21 cellular contexts compared by ENCODE assay signal in the genomic region with DNA sequence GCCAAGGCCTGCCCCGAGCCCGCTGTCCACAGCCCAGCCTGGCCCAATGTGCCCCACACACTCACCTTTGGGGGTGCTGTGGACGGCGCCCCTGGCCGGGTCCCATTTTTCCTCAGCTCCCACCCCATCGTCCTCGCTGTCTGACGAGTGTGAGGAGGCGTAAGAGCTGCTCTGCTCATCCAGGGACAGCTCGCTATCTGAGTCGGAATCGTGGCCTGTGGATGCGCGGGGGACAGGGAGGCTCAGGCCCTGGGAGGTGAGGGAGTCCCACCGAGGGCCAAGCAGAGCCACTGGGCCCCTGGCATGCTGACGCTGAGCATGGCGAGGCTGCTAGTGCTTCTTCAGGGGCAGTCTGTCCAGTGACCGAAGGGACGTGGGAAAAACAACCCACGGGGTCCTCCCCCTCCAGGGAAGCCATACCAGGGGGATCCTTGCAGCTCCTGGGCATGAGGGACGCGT.
"Had no signal": no experiment of that assay in that cellular context is flagged by ENCODE, and none has a peak within 500 bp of the region (broad histone marks: within the 10 kb centered on the region; RNA-seq: fewer than 3 reads in every experiment).

No MANE protein-coding gene starts in this region.

- H3K4me2 ChIP-seq: neural progenitor cell had no signal

- H3K36me3 ChIP-seq: heart left ventricle, neural progenitor cell, ovary, right atrium auricular region, thoracic aorta had no signal

- H3K27me3 ChIP-seq: neural progenitor cell, ovary, right atrium auricular region, upper lobe of right lung had no signal

- H3K9me3 ChIP-seq: ovary, right atrium auricular region, suprapubic skin, thoracic aorta, tibial artery, upper lobe of right lung had no signal

- H3K4me3 ChIP-seq: heart left ventricle, lung, neural progenitor cell, ovary, right atrium auricular region, skin epidermis, suprapubic skin, thoracic aorta, tibial artery, upper lobe of right lung had no signal

- FAIRE-seq: islet of Langerhans, urothelium cell line had no signal

- H3K9ac ChIP-seq: neural progenitor cell had no signal

- DNase-seq: hypothalamus; immature natural killer cell; mesendoderm; naive B cell; natural killer cell; nephron progenitor cell; stimulated activated CD4-positive, alpha-beta T cell treated with anti-CD3 and anti-CD28 coated beads, Interleukin-4, amount 100 ng/mL, for 24 hours; stimulated activated naive CD4-positive, alpha-beta T cell; tibial artery; trophoblast cell; upper lobe of right lung had no signal

- H3K4me1 ChIP-seq: heart left ventricle, neural progenitor cell, right atrium auricular region, suprapubic skin, tibial artery, upper lobe of right lung had no signal

- H3K27ac ChIP-seq: heart left ventricle, neural progenitor cell, ovary, right atrium auricular region, skin epidermis, suprapubic skin, thoracic aorta, tibial artery, upper lobe of right lung had no signal
